12 cellular contexts compared by ENCODE assay signal in the genomic region with DNA sequence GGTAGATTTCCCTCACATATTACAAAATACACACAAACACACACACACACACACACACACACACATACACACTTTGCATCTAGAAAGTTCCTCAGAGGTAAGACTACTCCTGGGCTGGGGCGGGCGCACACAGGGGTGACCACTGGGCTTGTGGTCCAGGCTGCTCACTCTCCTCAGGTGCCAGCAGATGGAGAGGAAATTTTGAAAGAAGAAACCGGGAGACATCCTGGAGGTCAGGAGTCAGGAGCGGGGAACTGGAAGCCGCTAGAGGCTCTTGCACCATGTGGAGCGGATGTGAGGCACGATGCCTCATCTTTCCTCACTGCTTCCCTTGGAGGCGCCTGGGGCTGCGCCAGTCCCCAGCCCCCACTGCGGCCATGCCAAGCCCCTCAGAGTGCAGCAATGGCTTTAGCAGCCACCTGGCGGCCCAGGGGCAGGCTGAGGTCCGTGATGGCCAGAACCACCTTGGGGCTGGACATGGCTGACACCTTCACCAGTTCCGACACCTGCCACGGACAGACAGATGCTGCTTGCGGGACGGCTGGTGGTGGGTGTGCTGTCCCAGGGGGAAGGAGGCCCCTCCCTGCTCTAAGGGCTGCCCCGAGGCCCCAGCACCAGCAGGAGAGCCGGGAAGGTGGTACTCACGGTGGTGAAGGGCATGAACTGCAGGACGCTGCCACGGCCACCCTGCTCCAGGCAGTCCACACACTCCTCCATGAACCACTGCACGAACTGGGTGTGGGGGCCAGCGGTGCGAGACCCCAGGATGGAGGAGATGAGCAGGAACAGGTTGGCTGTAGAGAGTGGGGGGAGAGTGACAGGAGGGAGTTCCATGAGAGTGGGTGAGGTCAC. TPM values are rescaled to one million over a fixed set of nuclear protein-coding genes. Genes with fewer than 3 reads are reported as not detected.
DNase-seq lines count a peak whose midpoint lies in the region; ATAC-seq, FAIRE-seq and TF ChIP-seq lines count a peak whose summit lies in the region.
"Had no signal": no experiment of that assay in that cellular context is flagged by ENCODE, and none has a peak within 500 bp of the region (broad histone marks: within the 10 kb centered on the region; RNA-seq: fewer than 3 reads in every experiment).

No MANE protein-coding gene starts in this region.

- H3K4me3 ChIP-seq in bronchial epithelial cell (ENCODE audit: low read depth, low read length), result no peak overlapping the region
- peak overlapping the region in 1 of 2 donors; percentile 25 for H3K4me3 ChIP-seq in vagina
- H3K4me3 ChIP-seq in kidney (ENCODE audit: low read length in 2 of 2), result no peak overlapping the region

- H3K4me1 Mint-ChIP-seq in activated naive CD4-positive, alpha-beta T cell treated with anti-CD3 and anti-CD28 coated beads, Interleukin-2, amount 10 ng/mL, durations not matched to agents 7 days and 5 days, result peaks cover 2% of the 10 kb centered on the region

- peak overlapping the region; percentile 89 for H3K27ac ChIP-seq in vagina
- no peak overlapping the region for H3K27ac ChIP-seq in kidney (ENCODE audit: low read depth in 2 of 2, low read length in 2 of 2)

- peak overlapping the region; percentile 58 for H3K27ac Mint-ChIP-seq in activated naive CD4-positive, alpha-beta T cell treated with anti-CD3 and anti-CD28 coated beads, Interleukin-2, amount 10 ng/mL, durations not matched to agents 7 days and 5 days

- H3K9ac ChIP-seq in kidney (ENCODE audit: low read length in 2 of 2), result no peak overlapping the region

- peaks cover 11% of the 10 kb centered on the region for H3K27me3 Mint-ChIP-seq in activated naive CD4-positive, alpha-beta T cell treated with anti-CD3 and anti-CD28 coated beads, Interleukin-2, amount 10 ng/mL, durations not matched to agents 7 days and 5 days

- H3K9me3 Mint-ChIP-seq in activated naive CD4-positive, alpha-beta T cell treated with anti-CD3 and anti-CD28 coated beads, Interleukin-2, amount 10 ng/mL, durations not matched to agents 7 days and 5 days, result no peaks in the 10 kb centered on the region

- no peak for FAIRE-seq in bronchial epithelial cell (lab: Jason Lieb, UNC)
- FAIRE-seq in kidney (lab: Jason Lieb, UNC), result no peak

- H3K9me3 ChIP-seq in vagina, result no peaks in the 10 kb centered on the region
- no peaks in the 10 kb centered on the region for H3K9me3 ChIP-seq in kidney (ENCODE audit: control insufficient read depth in 1 of 2, low read length in 2 of 2)

- H3K36me3 ChIP-seq in bronchial epithelial cell (ENCODE audit: control insufficient read depth, insufficient read depth, low read length), result peaks cover 14% of the 10 kb centered on the region
- peaks cover 0 to 14% of the 10 kb centered on the region in 2 donors for H3K36me3 ChIP-seq in vagina
- H3K36me3 ChIP-seq in kidney (ENCODE audit: control insufficient read depth in 1 of 2, insufficient read depth in 2 of 2, low read length in 2 of 2), result peaks cover 10 to 12% of the 10 kb centered on the region in 2 donors

- no peaks in the 10 kb centered on the region for H3K27me3 ChIP-seq in bronchial epithelial cell (ENCODE audit: control insufficient read depth, insufficient read depth, low read length)
- no peaks in the 10 kb centered on the region for H3K27me3 ChIP-seq in vagina

- no peak overlapping the region for H3K4me3 Mint-ChIP-seq in activated naive CD4-positive, alpha-beta T cell treated with anti-CD3 and anti-CD28 coated beads, Interleukin-2, amount 10 ng/mL, durations not matched to agents 7 days and 5 days

- H3K4me1 ChIP-seq in vagina, result peaks cover 100% of the 10 kb centered on the region
- peaks cover 1 to 8% of the 10 kb centered on the region in 2 donors for H3K4me1 ChIP-seq in kidney (ENCODE audit: control insufficient read depth in 1 of 2, insufficient read depth in 1 of 2, low read depth in 1 of 2, low read length in 2 of 2)

- TF ChIP-seq POLR2A in vagina (IDR thresholded peaks at IDR 0.05), result no peak

- TF ChIP-seq CTCF in bronchial epithelial cell (IDR thresholded peaks at IDR 0.05; ENCODE audit: insufficient read depth, low read length, severe bottlenecking), result no peak
- no peak for TF ChIP-seq CTCF in vagina (IDR thresholded peaks at IDR 0.05)
- TF ChIP-seq CTCF in kidney (IDR thresholded peaks at IDR 0.05; ENCODE audit: borderline replicate concordance, extremely low read depth, insufficient read depth), result no peak

- DNase-seq in activated naive CD4-positive, alpha-beta T cell treated with anti-CD3 and anti-CD28 coated beads, Interleukin-2, amount 10 ng/mL, durations not matched to agents 7 days and 5 days, result no peak
- no peak for DNase-seq in activated naive CD4-positive, alpha-beta T cell treated with anti-CD3 and anti-CD28 coated beads, Interleukin-2, amount 50 U/mL, for 16 hours
- DNase-seq in bronchial epithelial cell (ENCODE audit: low read depth) (peak; percentile 42), left kidney (ENCODE audit: low read depth, low spot score) (peak; percentile 24), vagina (ENCODE audit: extremely low spot score in 2 of 2) (no peak), NCI-H82 treated with DMSO at 0.1 percent for 48 hours (lab: John Stamatoyannopoulos, UW; ENCODE audit: unreplicated experiment) (no peak), kidney (no peak)
- DNase-seq: ACHN had no signal

- intact Hi-C loops in vagina (cut with DNase I) (loop anchor here (5.0 kb wide), 2 partner anchors 93 to 148 kb away; no protein-coding TSS in a partner anchor), kidney (cut with DNase I) (loop anchor here (10.0 kb wide), 2 partner anchors 145 to 265 kb away; a partner anchor contains a TSS)

- CTCF ChIA-PET in activated naive CD4-positive, alpha-beta T cell treated with anti-CD3 and anti-CD28 coated beads, Interleukin-2, amount 10 ng/mL, durations not matched to agents 7 days and 5 days (lab: Charles Lee), result interaction anchor here (7.8 to 8.3 kb wide), 2 partner anchors 8 to 93 kb away, joined by 53 to 83 read pairs; no protein-coding TSS in a partner anchor

- ATAC-seq in GM19452 (IDR thresholded peaks at IDR 0.05; ENCODE audit: unreplicated experiment), result no peak

- peaks cover 14% of the 10 kb centered on the region for H3K36me3 Mint-ChIP-seq in activated naive CD4-positive, alpha-beta T cell treated with anti-CD3 and anti-CD28 coated beads, Interleukin-2, amount 10 ng/mL, durations not matched to agents 7 days and 5 days

RNA-seq across cellular contexts. Expression of a gene that starts 4.1 kb away (rescaled TPM):
- total RNA-seq in bronchial epithelial cell (under 0.01 TPM in 1 of 2 replicates, not detected in the other), vagina (25.3 TPM), kidney (not detected)
- not detected for polyA plus RNA-seq in kidney (ENCODE audit: insufficient read depth, low read depth, low replicate concordance)
- total RNA-seq: liver, subcutaneous adipose tissue had no signal
- polyA plus RNA-seq: liver had no signal

RNA-seq across cellular contexts. Expression of a gene that starts 34.8 kb away (rescaled TPM):
- total RNA-seq in bronchial epithelial cell (23.0 and 25.0 TPM in 2 replicates), vagina (106 TPM), kidney (66.3 TPM)
- 53.7 TPM for polyA plus RNA-seq in kidney (ENCODE audit: insufficient read depth, low read depth, low replicate concordance)

RNA-seq across cellular contexts. Expression of a gene that starts 38.8 kb away (rescaled TPM):
- total RNA-seq in bronchial epithelial cell (79.8 and 83.1 TPM in 2 replicates), vagina (95.0 TPM), kidney (66.4 TPM)
- 63.6 TPM for polyA plus RNA-seq in kidney (ENCODE audit: insufficient read depth, low read depth, low replicate concordance)

RNA-seq across cellular contexts. Expression of a gene that starts 43.4 kb away (rescaled TPM):
- total RNA-seq in bronchial epithelial cell (4.2 and 5.8 TPM in 2 replicates), vagina (40.3 TPM), kidney (63.9 TPM)
- polyA plus RNA-seq in kidney (ENCODE audit: insufficient read depth, low read depth, low replicate concordance), result 40.8 TPM

RNA-seq across cellular contexts. Expression of a gene that starts 56.6 kb away (rescaled TPM):
- total RNA-seq in bronchial epithelial cell (0.26 and 0.38 TPM in 2 replicates), vagina (0.74 TPM), kidney (0.47 TPM)
- 0.80 TPM for polyA plus RNA-seq in kidney (ENCODE audit: insufficient read depth, low read depth, low replicate concordance)
- total RNA-seq: dermis microvascular lymphatic vessel endothelial cell had no signal

Comparison
In these comparisons a context has a peak if more than half of its experiments do, and no peak if none do; other contexts are left out.
1. DNase-seq: peak in bronchial epithelial cell (single experiment) and left kidney (single experiment); none in activated naive CD4-positive, alpha-beta T cell treated with anti-CD3 and anti-CD28 coated beads, Interleukin-2, amount 10 ng/mL, durations not matched to agents 7 days and 5 days (single experiment), activated naive CD4-positive, alpha-beta T cell treated with anti-CD3 and anti-CD28 coated beads, Interleukin-2, amount 50 U/mL, for 16 hours (single experiment), vagina (0 of 2), NCI-H82 treated with DMSO at 0.1 percent for 48 hours (single experiment) and kidney (single experiment).
2. RNA of a gene that starts 4.1 kb away (total RNA-seq): 25.3 TPM in vagina (single experiment); not detected in kidney (single experiment) and under 0.01 TPM in bronchial epithelial cell; every median in the first group is over 10 times any median in the second.